ENCODE assay signal across 23 cellular contexts in genomic region chr11:18108254-18108653, GRCh38. TPM values are rescaled to one million over a fixed set of nuclear protein-coding genes. Genes with fewer than 3 reads are reported as not detected.
DNase-seq lines count a peak whose midpoint lies in the region; ATAC-seq, FAIRE-seq and TF ChIP-seq lines count a peak whose summit lies in the region.
"Had no signal": no experiment of that assay in that cellular context is flagged by ENCODE, and none has a peak within 500 bp of the region (broad histone marks: within the 10 kb centered on the region; RNA-seq: fewer than 3 reads in every experiment).

No MANE protein-coding gene starts in this region.

- H4K20me1 ChIP-seq in HepG2 (ENCODE audit: insufficient read depth, low read length) (no peaks in the 10 kb centered on the region), GM23338 (replicated peaks; ENCODE audit: insufficient read depth) (peaks cover 1% of the 10 kb centered on the region; the same call in 1 of the 2 replicates)

- H3K9ac ChIP-seq in HepG2 (ENCODE audit: insufficient read depth, low read depth, low read length): no peak overlapping the region
- H3K9ac ChIP-seq: GM23248 had no signal

- no peak for ATAC-seq in HepG2
- ATAC-seq in right lobe of liver: no peak
- no peak for ATAC-seq in GM23338
- no peak for ATAC-seq in WTC11
- ATAC-seq: CD8-positive, alpha-beta T cell; GM12878 had no signal

- H3K4me1 ChIP-seq in HepG2 (ENCODE audit: insufficient read depth, low read length) (peaks cover 21% of the 10 kb centered on the region), right lobe of liver (peaks cover 0 to 9% (median 2%) of the 10 kb centered on the region in 4 donors), GM23338 (ENCODE audit: insufficient read depth) (peaks cover 4% of the 10 kb centered on the region; the same call in 1 of the 2 replicates)

- H3K9me3 ChIP-seq in HepG2 (ENCODE audit: low read length) (no peaks in the 10 kb centered on the region), right lobe of liver (no peaks in the 10 kb centered on the region)
- H3K9me3 ChIP-seq: Caco-2, HAP-1 had no signal

- H3K4me2 ChIP-seq in HepG2 (ENCODE audit: low read depth, low read length) (no peak overlapping the region), GM23338 (peak overlapping the region; percentile 66; the same call in 1 of the 2 replicates)

- H3K27me3 ChIP-seq in HepG2 (ENCODE audit: control insufficient read depth in 1 of 2, insufficient read depth in 2 of 2, low read length in 2 of 2): peaks cover 0 to 4% of the 10 kb centered on the region in 2 experiments; a peak in 2 of 5 replicates
- H3K27me3 ChIP-seq in right lobe of liver: no peaks in the 10 kb centered on the region
- peaks cover under 1% of the 10 kb centered on the region; the same call in 1 of the 2 replicates for H3K27me3 ChIP-seq in GM23338 (ENCODE audit: insufficient read depth)

- TF ChIP-seq EP300 in HepG2 (IDR thresholded peaks at IDR 0.05; ENCODE audit: low read depth in 2 of 2, low read length in 2 of 2) (no peak), HepG2 (CRISPR knock-in tag; IDR thresholded peaks at IDR 0.05; ENCODE audit: borderline replicate concordance) (no peak)

- H3K4me1 Mint-ChIP-seq in GM23338 (peaks cover 6% of the 10 kb centered on the region), WTC11 (peaks cover 7% of the 10 kb centered on the region), type B pancreatic cell (ENCODE audit: unreplicated experiment) (peaks cover 9% of the 10 kb centered on the region)

- in situ Hi-C loops in HepG2 (cut with HindIII; ENCODE audit: extremely low pct_ligation_motif_present, low pct_unique_long_range_greater_than_20kb): loop anchor here (5.0 kb wide), 1 partner anchor 96 kb away; the partner anchor contains the start of gene SERGEF

- no peak for TF ChIP-seq RAD21 in HepG2 (CRISPR knock-in tag; IDR thresholded peaks at IDR 0.05)

- BruUV-seq in HepG2 (replicated peaks; lab: Mats Ljungman, UMichigan): no TSS peak

- H3K27me3 Mint-ChIP-seq in GM23338 (ENCODE audit: insufficient read depth, low read depth, poor library complexity) (peaks cover 7% of the 10 kb centered on the region), WTC11 (ENCODE audit: low read depth) (peaks cover 28% of the 10 kb centered on the region), type B pancreatic cell (peaks cover 37% of the 10 kb centered on the region)

- CTCF ChIA-PET in HepG2 (lab: Yijun Ruan, JAX; ENCODE audit: low intra/inter-chr PET ratio, low total read pairs): no interaction called here
- CTCF ChIA-PET in WTC11 (lab: Charles Lee): interaction anchor here (1.9 kb wide), 1 partner anchor 96 kb away, joined by 7 read pairs; no protein-coding TSS in a partner anchor

- no peaks in the 10 kb centered on the region for H3K9me3 Mint-ChIP-seq in GM23338
- no peaks in the 10 kb centered on the region for H3K9me3 Mint-ChIP-seq in WTC11
- no peaks in the 10 kb centered on the region for H3K9me3 Mint-ChIP-seq in type B pancreatic cell
- H3K9me3 Mint-ChIP-seq: CD8-positive, alpha-beta T cell; HFFc6 had no signal

- POLR2A ChIA-PET in HepG2 (lab: Yijun Ruan, JAX) (no interaction called here), WTC11 (lab: Charles Lee) (interaction anchor here (0.6 kb wide), 1 partner anchor 1030 kb away, joined by 3 read pairs; no protein-coding TSS in a partner anchor)

- whole genome bisulfite sequencing in HepG2 (ENCODE audit: low lambda C conversion rate): 37% methylated on average over 3 of the region's 3 CpGs
- 41% methylated on average over 3 of the region's 3 CpGs for WGBS in right lobe of liver (ENCODE audit: insufficient coverage, low coverage, low lambda C conversion rate, missing lambda C conversion rate)

- peak overlapping the region; percentile 34; the same call in 2 of the 3 replicates for H3K4me3 Mint-ChIP-seq in GM23338
- H3K4me3 Mint-ChIP-seq in WTC11: peak overlapping the region; percentile 50
- H3K4me3 Mint-ChIP-seq in type B pancreatic cell: peak overlapping the region; percentile 34
- H3K4me3 Mint-ChIP-seq: CD8-positive, alpha-beta T cell; HFFc6 had no signal

- TF ChIP-seq POLR2A in HepG2 (IDR thresholded peaks at IDR 0.05; ENCODE audit: insufficient read depth in 1 of 2, low read depth in 2 of 2, low read length in 2 of 2) (no peak), right lobe of liver (IDR thresholded peaks at IDR 0.05) (no peak)

- peaks cover 0 to 3% of the 10 kb centered on the region in 2 experiments; a peak in 1 of 5 replicates for H3K36me3 ChIP-seq in HepG2 (replicated peaks in 1 of 2; ENCODE audit: control insufficient read depth in 1 of 2, insufficient read depth in 2 of 2, low read length in 2 of 2)
- no peaks in the 10 kb centered on the region for H3K36me3 ChIP-seq in right lobe of liver
- H3K36me3 ChIP-seq in GM23338 (ENCODE audit: insufficient read depth): no peaks in the 10 kb centered on the region; the same call in 1 of the 2 replicates
- H3K36me3 ChIP-seq: HAP-1 had no signal

- no peak overlapping the region for H3K4me3 ChIP-seq in HepG2 (replicated peaks in 1 of 3; ENCODE audit: insufficient read depth in 1 of 3, low read depth in 2 of 3, low read length in 3 of 3)
- H3K4me3 ChIP-seq in right lobe of liver: no peak overlapping the region
- H3K4me3 ChIP-seq in GM23338: peak overlapping the region; percentile 43
- H3K4me3 ChIP-seq: GM12878, GM23248, HAP-1 had no signal

- peaks cover 22% of the 10 kb centered on the region for H3K79me2 ChIP-seq in HepG2 (ENCODE audit: insufficient read depth, low read length)
- peaks cover 25% of the 10 kb centered on the region for H3K79me2 ChIP-seq in GM23338 (replicated peaks; ENCODE audit: insufficient read depth)

- H3K36me3 Mint-ChIP-seq in GM23338 (ENCODE audit: low read depth) (peaks cover 3% of the 10 kb centered on the region), WTC11 (peaks cover 6% of the 10 kb centered on the region; the same call in 1 of the 2 replicates), type B pancreatic cell (peaks cover under 1% of the 10 kb centered on the region)

- no peaks in the 10 kb centered on the region for H3K9me2 ChIP-seq in GM23338 (ENCODE audit: insufficient read depth)

- DNase-seq in HepG2 (ENCODE audit: low spot score): no peak
- no peak for DNase-seq in right lobe of liver
- no peak for DNase-seq in GM23338 (ENCODE audit: low spot score)
- DNase-seq in WTC11 (ENCODE audit: low spot score): no peak
- no peak for DNase-seq in type B pancreatic cell (ENCODE audit: extremely low spot score, unreplicated experiment)
- no peak for DNase-seq in kidney tubule cell (ENCODE audit: low spot score)
- no peak for DNase-seq in foreskin melanocyte
- no peak for DNase-seq in NCI-H345 treated with DMSO at 0.1 percent for 48 hours (lab: John Stamatoyannopoulos, UW; ENCODE audit: unreplicated experiment)
- DNase-seq: C1 segment of cervical spinal cord; Caco-2; CD8-positive, alpha-beta T cell; DMS153; DND-41; GDM1; GM23248; HFFc6 had no signal

- H3F3A ChIP-seq in GM23338 (replicated peaks; ENCODE audit: low read depth): no peaks in the 10 kb centered on the region

- no peak for TF ChIP-seq CTCF in HepG2 (CRISPR knock-in tag; IDR thresholded peaks at IDR 0.05)
- no peak for TF ChIP-seq CTCF in right lobe of liver (IDR thresholded peaks at IDR 0.05)
- no peak for TF ChIP-seq CTCF in GM23338 (conservative IDR thresholded peaks at IDR 0.05; ENCODE audit: low read depth in 2 of 2)
- TF ChIP-seq CTCF in WTC11 (IDR thresholded peaks at IDR 0.05): no peak
- no peak for TF ChIP-seq CTCF in type B pancreatic cell (conservative IDR thresholded peaks at IDR 0.05)

- H3K27ac ChIP-seq in HepG2 (ENCODE audit: extremely low read length, insufficient read depth, low read length): no peak overlapping the region
- no peak overlapping the region for H3K27ac ChIP-seq in right lobe of liver
- no peak overlapping the region for H3K27ac ChIP-seq in GM23338 (ENCODE audit: low read depth)
- H3K27ac ChIP-seq: GM23248 had no signal

- H2AFZ ChIP-seq in HepG2 (ENCODE audit: low read length) (no peak overlapping the region), GM23338 (peak overlapping the region; percentile 98)
- H2AFZ ChIP-seq: GM23248 had no signal

- no peak overlapping the region for H3K27ac Mint-ChIP-seq in GM23338
- H3K27ac Mint-ChIP-seq in WTC11: no peak overlapping the region
- no peak overlapping the region for H3K27ac Mint-ChIP-seq in type B pancreatic cell
- H3K27ac Mint-ChIP-seq: CD8-positive, alpha-beta T cell; HFFc6 had no signal

- intact Hi-C loops in HepG2 (cut with micrococcal nuclease; ENCODE audit: unreplicated experiment) (loop anchor here (10.0 kb wide), 1 partner anchor 343 kb away; no protein-coding TSS in a partner anchor), right lobe of liver (cut with DNase I) (no loop called here)

- no peak for FAIRE-seq in HepG2 (lab: Jason Lieb, UNC)
- FAIRE-seq: GM12878, GM19239 had no signal

RNA-seq across cellular contexts. Expression of gene SAAL1, which starts 2.4 kb away (rescaled TPM):
- total RNA-seq in HepG2 (2016; rRNA removed; fragmentation: Illumina TruSeq; extraction: Trizol): 45.7 and 46.0 TPM in 2 replicates
- total RNA-seq in HepG2 (2016; cell fraction: cytosol; rRNA removed; fragmentation: Illumina TruSeq; extraction: Trizol; ENCODE audit: low read depth): 17.6 and 22.5 TPM in 2 replicates
- 43.0 and 53.0 TPM in 2 replicates for total RNA-seq in HepG2 (2016; cell fraction: insoluble cytoplasmic fraction; rRNA removed; fragmentation: Illumina TruSeq; extraction: Trizol)
- 19.9 and 22.6 TPM in 2 replicates for total RNA-seq in HepG2 (2016; cell fraction: membrane; rRNA removed; fragmentation: Illumina TruSeq; extraction: Trizol)
- total RNA-seq in HepG2 (2016; cell fraction: nucleus; rRNA removed; fragmentation: Illumina TruSeq; extraction: Trizol): 40.8 and 46.9 TPM in 2 replicates
- 12.3 and 16.5 TPM in 2 replicates for polyA plus RNA-seq in HepG2 (2011; rRNA removed)
- polyA plus RNA-seq in HepG2 (2011; cell fraction: cytosol; rRNA removed): 9.0 and 11.1 TPM in 2 replicates
- polyA plus RNA-seq in HepG2 (2011; cell fraction: nucleus; rRNA removed): 7.9 and 8.7 TPM in 2 replicates
- 14.6 and 19.3 TPM in 2 replicates for polyA plus RNA-seq in HepG2 (2012)
- polyA plus RNA-seq in HepG2 (2016; cell fraction: cytosol; fragmentation: Illumina TruSeq; extraction: Trizol; ENCODE audit: low read depth): 10.6 and 11.2 TPM in 2 replicates
- 44.8 and 47.0 TPM in 2 replicates for polyA plus RNA-seq in HepG2 (2016; cell fraction: insoluble cytoplasmic fraction; fragmentation: Illumina TruSeq; extraction: Trizol; ENCODE audit: low read depth)
- 14.9 and 17.6 TPM in 2 replicates for polyA plus RNA-seq in HepG2 (2016; cell fraction: membrane; fragmentation: Illumina TruSeq; extraction: Trizol; ENCODE audit: low read depth)
- polyA plus RNA-seq in HepG2 (2016; cell fraction: nucleus; fragmentation: Illumina TruSeq; extraction: Trizol; ENCODE audit: insufficient read depth, low read depth): 45.2 and 47.7 TPM in 2 replicates
- polyA minus RNA-seq in HepG2 (2011; rRNA and poly(A)+ RNA removed; ENCODE audit: low replicate concordance): 10.6 and 12.8 TPM in 2 replicates
- polyA minus RNA-seq in HepG2 (2011; cell fraction: cytosol; rRNA and poly(A)+ RNA removed): 6.8 and 7.7 TPM in 2 replicates
- polyA minus RNA-seq in HepG2 (2011; cell fraction: nucleus; rRNA and poly(A)+ RNA removed): 28.5 and 31.5 TPM in 2 replicates
- 1 to 10 TPM; 4.2 to 6.8 (median 5.6) TPM for total RNA-seq in right lobe of liver
- 45.9 and 55.1 TPM in 2 replicates for total RNA-seq in GM23338 (2014; rRNA removed; shearing (Covaris generic))
- polyA plus RNA-seq in GM23338 (2016; fragmentation: Nextera tagmentation; extraction: Ambion mirVana): 54.6 and 61.0 TPM in 2 replicates
- total RNA-seq in WTC11 (2021): 38.1 to 40.9 TPM (median 39.8 TPM) in 3 replicates
- total RNA-seq in type B pancreatic cell (ENCODE audit: low replicate concordance): 19.8 and 29.9 TPM in 2 replicates

RNA-seq across cellular contexts. Expression of gene MRGPRX3, which starts 24.1 kb away (rescaled TPM):
- total RNA-seq in HepG2 (2016; rRNA removed; fragmentation: Illumina TruSeq; extraction: Trizol) (not detected in 2 replicates), right lobe of liver (under 1 TPM in 1 of 6 experiments, not detected in 5; 0.16 TPM), WTC11 (2021) (not detected in 3 replicates), type B pancreatic cell (ENCODE audit: low replicate concordance) (not detected in 2 replicates)
- not detected in 2 replicates for total RNA-seq in HepG2 (2016; cell fraction: cytosol; rRNA removed; fragmentation: Illumina TruSeq; extraction: Trizol; ENCODE audit: low read depth)
- total RNA-seq in HepG2 (2016; cell fraction: insoluble cytoplasmic fraction; rRNA removed; fragmentation: Illumina TruSeq; extraction: Trizol): not detected in 2 replicates
- not detected in 2 replicates for total RNA-seq in HepG2 (2016; cell fraction: membrane; rRNA removed; fragmentation: Illumina TruSeq; extraction: Trizol)
- not detected in 2 replicates for total RNA-seq in HepG2 (2016; cell fraction: nucleus; rRNA removed; fragmentation: Illumina TruSeq; extraction: Trizol)
- polyA plus RNA-seq in HepG2 (2011; rRNA removed) (0.51 and 0.53 TPM in 2 replicates), GM23338 (2016; fragmentation: Nextera tagmentation; extraction: Ambion mirVana) (not detected in 2 replicates)
- polyA plus RNA-seq in HepG2 (2011; cell fraction: cytosol; rRNA removed): 0.40 and 0.69 TPM in 2 replicates
- polyA plus RNA-seq in HepG2 (2011; cell fraction: nucleus; rRNA removed): not detected in 2 replicates
- polyA plus RNA-seq in HepG2 (2012): 0.12 TPM in 1 of 2 replicates, not detected in the other
- not detected in 2 replicates for polyA plus RNA-seq in HepG2 (2016; cell fraction: cytosol; fragmentation: Illumina TruSeq; extraction: Trizol; ENCODE audit: low read depth)
- polyA plus RNA-seq in HepG2 (2016; cell fraction: insoluble cytoplasmic fraction; fragmentation: Illumina TruSeq; extraction: Trizol; ENCODE audit: low read depth): not detected in 2 replicates
- polyA plus RNA-seq in HepG2 (2016; cell fraction: membrane; fragmentation: Illumina TruSeq; extraction: Trizol; ENCODE audit: low read depth): not detected in 2 replicates
- polyA plus RNA-seq in HepG2 (2016; cell fraction: nucleus; fragmentation: Illumina TruSeq; extraction: Trizol; ENCODE audit: insufficient read depth, low read depth): not detected in 2 replicates
- 0.68 TPM in 1 of 2 replicates, not detected in the other for polyA minus RNA-seq in HepG2 (2011; rRNA and poly(A)+ RNA removed; ENCODE audit: low replicate concordance)
- polyA minus RNA-seq in HepG2 (2011; cell fraction: cytosol; rRNA and poly(A)+ RNA removed): not detected in 2 replicates
- not detected in 2 replicates for polyA minus RNA-seq in HepG2 (2011; cell fraction: nucleus; rRNA and poly(A)+ RNA removed)
- total RNA-seq in GM23338 (2014; rRNA removed; shearing (Covaris generic)): not detected in 2 replicates
- total RNA-seq: A172; A673; Caco-2; CD8-positive, alpha-beta T cell; GM12878; GM23248; H4; HFFc6 had no signal
- polyA plus RNA-seq: BJ, GM12878, GM23248 had no signal
